ENCODE assay signal across 2 cellular contexts in the genomic region with DNA sequence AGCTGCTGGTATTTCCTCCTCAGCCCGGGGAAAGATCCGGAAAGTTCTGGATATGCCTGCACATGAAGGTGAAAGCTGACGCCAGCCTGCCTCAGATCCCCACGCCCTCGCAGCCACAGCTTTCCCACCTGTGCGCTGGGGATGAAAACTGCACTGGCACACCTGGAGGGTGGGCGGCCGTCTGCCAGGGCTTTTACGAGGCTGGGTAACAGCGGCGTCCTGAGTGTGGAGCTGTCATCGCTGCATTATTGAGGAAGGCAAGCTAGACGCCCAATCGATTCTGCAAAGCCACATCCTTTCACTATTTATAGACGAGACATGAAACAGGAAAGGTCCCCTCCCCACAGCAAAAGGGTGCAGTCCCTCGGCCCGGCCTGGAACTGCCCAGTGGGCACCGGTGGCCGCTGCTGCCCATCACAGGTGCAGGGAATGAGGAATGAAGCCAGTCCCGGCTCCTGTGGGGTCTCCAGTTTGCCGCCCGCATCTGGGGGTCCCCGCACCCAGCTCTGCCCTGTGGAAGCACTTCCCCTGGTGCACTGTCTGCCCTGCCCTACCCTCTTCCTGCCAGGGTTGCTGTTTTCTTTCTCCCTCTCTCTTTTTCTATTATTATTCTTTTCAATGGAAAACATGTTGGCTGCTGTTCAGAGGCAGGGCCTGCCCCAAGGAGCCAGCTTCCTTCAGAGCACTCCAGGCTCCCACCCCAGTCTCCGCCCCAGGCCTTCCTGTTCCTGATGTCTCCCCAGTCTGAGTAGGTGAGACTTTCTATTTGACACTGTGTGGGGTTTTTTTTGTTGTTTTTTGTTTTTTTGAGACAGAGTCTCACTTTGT.
TF ChIP-seq lines count a peak whose summit lies in the region.

No MANE protein-coding gene starts in this region.

TF ChIP-seq in IMR-90, 13 proteins besides CTCF, POLR2A, EP300 and RAD21 (continued from another document):
- TF ChIP-seq USF2 (IDR thresholded peaks at IDR 0.05; ENCODE audit: low read depth, low read length): no peak
- TF ChIP-seq MXI1 (IDR thresholded peaks at IDR 0.05; ENCODE audit: borderline replicate concordance, low read depth, low read length): no peak
- TF ChIP-seq, protein P1, sequence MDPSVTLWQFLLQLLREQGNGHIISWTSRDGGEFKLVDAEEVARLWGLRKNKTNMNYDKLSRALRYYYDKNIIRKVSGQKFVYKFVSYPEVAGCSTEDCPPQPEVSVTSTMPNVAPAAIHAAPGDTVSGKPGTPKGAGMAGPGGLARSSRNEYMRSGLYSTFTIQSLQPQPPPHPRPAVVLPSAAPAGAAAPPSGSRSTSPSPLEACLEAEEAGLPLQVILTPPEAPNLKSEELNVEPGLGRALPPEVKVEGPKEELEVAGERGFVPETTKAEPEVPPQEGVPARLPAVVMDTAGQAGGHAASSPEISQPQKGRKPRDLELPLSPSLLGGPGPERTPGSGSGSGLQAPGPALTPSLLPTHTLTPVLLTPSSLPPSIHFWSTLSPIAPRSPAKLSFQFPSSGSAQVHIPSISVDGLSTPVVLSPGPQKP (IDR thresholded peaks at IDR 0.05; ENCODE audit: borderline replicate concordance, low read depth, low read length): no peak
- no peak for TF ChIP-seq RCOR1 (IDR thresholded peaks at IDR 0.05; ENCODE audit: insufficient replicate concordance, low read length)
- TF ChIP-seq MAFK (IDR thresholded peaks at IDR 0.05; ENCODE audit: low read depth, low read length): no peak

TF ChIP-seq in SK-N-SH treated with all-trans-retinoic acid at 6 μM for 48 hours, 23 proteins besides CTCF, POLR2A, EP300 and RAD21 (continued from another document):
- TF ChIP-seq ZNF565 (CRISPR knock-in tag; conservative IDR thresholded peaks at IDR 0.05; ENCODE audit: low read depth) (no peak), ZNF8 (CRISPR knock-in tag; IDR thresholded peaks at IDR 0.05) (no peak), SNAI2 (CRISPR knock-in tag; IDR thresholded peaks at IDR 0.05) (no peak), CREB5 (CRISPR knock-in tag; IDR thresholded peaks at IDR 0.05; ENCODE audit: low read depth) (no peak), PATZ1 (CRISPR knock-in tag; IDR thresholded peaks at IDR 0.05; ENCODE audit: borderline replicate concordance) (no peak), TCF4 (CRISPR knock-in tag; IDR thresholded peaks at IDR 0.05; ENCODE audit: borderline replicate concordance) (no peak)
